10 cellular contexts compared by ENCODE assay signal in the genomic region with DNA sequence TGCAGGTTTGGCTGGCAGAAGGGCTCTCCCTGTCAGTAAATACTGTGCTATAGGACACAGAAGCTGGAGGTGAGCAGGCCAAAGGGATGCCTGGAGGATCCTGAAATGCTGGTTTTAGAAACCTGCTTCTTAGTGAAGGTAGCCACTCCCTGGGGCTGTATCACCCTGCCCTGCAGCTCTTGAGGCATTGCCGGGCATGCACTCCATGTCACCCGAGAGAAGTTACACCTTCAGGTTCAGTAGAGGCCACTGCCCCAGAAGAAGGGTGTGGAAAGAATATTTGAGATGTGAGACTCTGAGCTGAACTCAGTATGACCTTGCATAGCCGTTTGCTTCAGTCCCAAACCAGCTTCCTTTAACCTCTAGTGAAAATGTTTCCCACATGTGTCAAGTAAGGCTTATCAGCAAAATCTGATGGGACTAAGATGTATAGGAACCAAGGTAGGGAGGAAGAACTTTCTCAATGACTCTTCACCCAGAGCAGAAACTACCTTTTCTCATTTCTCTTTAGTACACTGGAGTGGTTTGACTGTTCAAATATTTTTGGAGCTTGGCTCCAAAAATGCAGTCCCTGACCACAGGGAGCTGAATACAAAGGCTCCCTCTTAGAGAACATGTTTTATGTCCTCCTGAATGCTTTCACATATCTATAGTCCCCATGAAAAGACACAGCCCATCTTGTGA.
DNase-seq lines count a peak whose midpoint lies in the region; ATAC-seq, FAIRE-seq and TF ChIP-seq lines count a peak whose summit lies in the region.
"Had no signal": no experiment of that assay in that cellular context is flagged by ENCODE, and none has a peak within 500 bp of the region (broad histone marks: within the 10 kb centered on the region; RNA-seq: fewer than 3 reads in every experiment).

No MANE protein-coding gene starts in this region.

- 72% methylated on average over 3 of the region's 3 CpGs for WGBS in urinary bladder
- 79 to 91% methylated on average over 3 of the region's 3 CpGs for WGBS in testis, 2 donors

- H3K4me3 ChIP-seq in cardiac muscle cell = no peak overlapping the region
- H3K4me3 ChIP-seq in bronchial epithelial cell (ENCODE audit: low read depth, low read length) = no peak overlapping the region
- H3K4me3 ChIP-seq in urinary bladder (ENCODE audit: low read depth, low read length) = no peak overlapping the region
- no peak overlapping the region for H3K4me3 ChIP-seq in testis

- H3K36me3 ChIP-seq in cardiac muscle cell (no peaks in the 10 kb centered on the region), bronchial epithelial cell (ENCODE audit: control insufficient read depth, insufficient read depth, low read length) (no peaks in the 10 kb centered on the region), urinary bladder (ENCODE audit: insufficient read depth) (no peaks in the 10 kb centered on the region), testis (ENCODE audit: low read depth, missing control alignments) (no peaks in the 10 kb centered on the region)

- TF ChIP-seq POLR2A in testis (IDR thresholded peaks at IDR 0.05) = no peak

- H3K27me3 ChIP-seq in cardiac muscle cell (no peaks in the 10 kb centered on the region), bronchial epithelial cell (ENCODE audit: control insufficient read depth, insufficient read depth, low read length) (no peaks in the 10 kb centered on the region), testis (no peaks in the 10 kb centered on the region)

- FAIRE-seq in bronchial epithelial cell (lab: Jason Lieb, UNC) = peak; percentile 47

- H3K4me1 ChIP-seq in cardiac muscle cell (ENCODE audit: low read depth) (peaks cover 21% of the 10 kb centered on the region), urinary bladder (ENCODE audit: insufficient read depth) (no peaks in the 10 kb centered on the region), testis (no peaks in the 10 kb centered on the region)

- TF ChIP-seq CTCF in cardiac muscle cell (IDR thresholded peaks at IDR 0.05; ENCODE audit: low read depth, low read length) (no peak), bronchial epithelial cell (IDR thresholded peaks at IDR 0.05; ENCODE audit: insufficient read depth, low read length, severe bottlenecking) (no peak), testis (IDR thresholded peaks at IDR 0.05) (no peak)

- H3K27ac ChIP-seq in cardiac muscle cell = peak overlapping the region; percentile 18
- peak overlapping the region; percentile 44 for H3K27ac ChIP-seq in urinary bladder (ENCODE audit: low read depth)
- no peak overlapping the region for H3K27ac ChIP-seq in testis

- ATAC-seq in left cardiac atrium (no peak), HG03045 (IDR thresholded peaks at IDR 0.05; ENCODE audit: unreplicated experiment) (peak; percentile 46)

- H3K9me3 ChIP-seq in cardiac muscle cell (ENCODE audit: low read depth) (no peaks in the 10 kb centered on the region), testis (no peaks in the 10 kb centered on the region)

- no peak for DNase-seq in cardiac muscle cell (ENCODE audit: low read depth in 1 of 2, low spot score in 1 of 2)
- no peak for DNase-seq in left cardiac atrium
- DNase-seq in bronchial epithelial cell (ENCODE audit: low read depth) = peak; percentile 53
- no peak for DNase-seq in SHP77 treated with DMSO at 0.1 percent for 48 hours (lab: John Stamatoyannopoulos, UW)
- DNase-seq in retina = no peak
- no peak for DNase-seq in testis
- DNase-seq: dermis blood vessel endothelial cell, NCI-H2107 had no signal

- intact Hi-C loops in left cardiac atrium (cut with DNase I) (no loop called here), testis (cut with DNase I; ENCODE audit: low total_unique reads) (no loop called here)

Comparison
In these comparisons a context has a peak if more than half of its experiments do, and no peak if none do; other contexts are left out.
1. H3K27ac ChIP-seq: peak in cardiac muscle cell (single experiment) and urinary bladder (single experiment); none in testis (0 of 2).